8 cellular contexts compared by ENCODE assay signal in genomic region chrX:140091276-140091886, GRCh38.
DNase-seq lines count a peak whose midpoint lies in the region; ATAC-seq and TF ChIP-seq lines count a peak whose summit lies in the region.

No MANE protein-coding gene starts in this region.

- H3K27ac ChIP-seq in HUES6 (ENCODE audit: low read depth, low read length) (no peak overlapping the region), right cardiac atrium (ENCODE audit: low read length) (no peak overlapping the region), gastrocnemius medialis (no peak overlapping the region)

- H3K27me3 ChIP-seq in HUES6 (ENCODE audit: control insufficient read depth, insufficient read depth, low read length) (peaks cover 31% of the 10 kb centered on the region), right cardiac atrium (ENCODE audit: control insufficient read depth, insufficient read depth) (no peaks in the 10 kb centered on the region), gastrocnemius medialis (peaks cover 0 to 27% (median 11%) of the 10 kb centered on the region in 3 donors)

- H3K9me3 ChIP-seq in HUES6 (ENCODE audit: control insufficient read depth, insufficient read depth, low read depth, low read length) (no peaks in the 10 kb centered on the region), right cardiac atrium (ENCODE audit: control insufficient read depth, low read length) (no peaks in the 10 kb centered on the region), gastrocnemius medialis (no peaks in the 10 kb centered on the region)

- H3K4me1 ChIP-seq in HUES6 (ENCODE audit: control insufficient read depth, insufficient read depth, low read length) (peaks cover 18% of the 10 kb centered on the region; the same call in 1 of the 2 replicates), right cardiac atrium (ENCODE audit: control insufficient read depth, insufficient read depth, low read length) (no peaks in the 10 kb centered on the region), gastrocnemius medialis (no peaks in the 10 kb centered on the region)

- H3K4me3 Mint-ChIP-seq in activated naive CD8-positive, alpha-beta T cell: peak overlapping the region; percentile 69

- H3K4me1 Mint-ChIP-seq in activated naive CD8-positive, alpha-beta T cell (ENCODE audit: low read depth): peaks cover 2% of the 10 kb centered on the region

- WGBS in right cardiac atrium: under 1% methylated on average over 80 of the region's 80 CpGs

- in situ Hi-C loops in gastrocnemius medialis (cut with MboI; ENCODE audit: low sequenced_read_pairs in 4 of 4): no loop called here

- no peaks in the 10 kb centered on the region for H3K9me3 Mint-ChIP-seq in activated naive CD8-positive, alpha-beta T cell (ENCODE audit: low read depth)

- H3K36me3 ChIP-seq in HUES6 (ENCODE audit: control insufficient read depth, insufficient read depth, low read length) (no peaks in the 10 kb centered on the region), gastrocnemius medialis (no peaks in the 10 kb centered on the region)

- no peak overlapping the region for H3K27ac Mint-ChIP-seq in activated naive CD8-positive, alpha-beta T cell

- TF ChIP-seq CTCF in gastrocnemius medialis (IDR thresholded peaks at IDR 0.05 in 4 of 5, conservative IDR thresholded peaks at IDR 0.05 in 1 of 5): no peak

- no peak for TF ChIP-seq POLR2A in gastrocnemius medialis (IDR thresholded peaks at IDR 0.05)

- H3K27me3 Mint-ChIP-seq in activated naive CD8-positive, alpha-beta T cell: peaks cover 9% of the 10 kb centered on the region

- ATAC-seq in right cardiac atrium: peak; percentile 51 to 70
- no peak for ATAC-seq in gastrocnemius medialis

- intact Hi-C loops in right cardiac atrium (cut with DNase I): no loop called here
- intact Hi-C loops in gastrocnemius medialis (cut with DNase I; ENCODE audit: low total_unique reads): no loop called here

- DNase-seq in activated T-cell treated with anti-CD3 and anti-CD28 coated beads for 1 hour (ENCODE audit: low read depth) (peak; percentile 0), activated T-cell treated with anti-CD3 and anti-CD28 coated beads for 4 hours (no peak), right cardiac atrium (peak; percentile 28 to 66 (median 66)), gastrocnemius medialis (no peak), SHP77 (lab: John Stamatoyannopoulos, UW) (no peak), NCI-H774 (lab: John Stamatoyannopoulos, UW) (no peak)

- H3K9ac ChIP-seq in HUES6 (ENCODE audit: low read length): no peak overlapping the region

- H3K36me3 Mint-ChIP-seq in activated naive CD8-positive, alpha-beta T cell: no peaks in the 10 kb centered on the region

- H3K4me3 ChIP-seq in HUES6 (ENCODE audit: low read depth, low read length) (peak overlapping the region; percentile 70), right cardiac atrium (ENCODE audit: low read length) (peak overlapping the region; percentile 46), gastrocnemius medialis (peak overlapping the region; percentile 29 to 44 (median 36))

Comparison
In these comparisons a context has a peak if more than half of its experiments do, and no peak if none do; other contexts are left out.
1. DNase-seq: peak in activated T-cell treated with anti-CD3 and anti-CD28 coated beads for 1 hour (single experiment) and right cardiac atrium (3 of 3); none in activated T-cell treated with anti-CD3 and anti-CD28 coated beads for 4 hours (single experiment), gastrocnemius medialis (0 of 2), SHP77 (0 of 2) and NCI-H774 (single experiment).
2. ATAC-seq: peak in right cardiac atrium (2 of 2); none in gastrocnemius medialis (0 of 2).
3. Peak in every context shown above with its lines, with median percentiles within 50 percentile points of each other: H3K4me3 ChIP-seq.